Comparison of ENCODE assay signal across 2 cellular contexts in the genomic region with DNA sequence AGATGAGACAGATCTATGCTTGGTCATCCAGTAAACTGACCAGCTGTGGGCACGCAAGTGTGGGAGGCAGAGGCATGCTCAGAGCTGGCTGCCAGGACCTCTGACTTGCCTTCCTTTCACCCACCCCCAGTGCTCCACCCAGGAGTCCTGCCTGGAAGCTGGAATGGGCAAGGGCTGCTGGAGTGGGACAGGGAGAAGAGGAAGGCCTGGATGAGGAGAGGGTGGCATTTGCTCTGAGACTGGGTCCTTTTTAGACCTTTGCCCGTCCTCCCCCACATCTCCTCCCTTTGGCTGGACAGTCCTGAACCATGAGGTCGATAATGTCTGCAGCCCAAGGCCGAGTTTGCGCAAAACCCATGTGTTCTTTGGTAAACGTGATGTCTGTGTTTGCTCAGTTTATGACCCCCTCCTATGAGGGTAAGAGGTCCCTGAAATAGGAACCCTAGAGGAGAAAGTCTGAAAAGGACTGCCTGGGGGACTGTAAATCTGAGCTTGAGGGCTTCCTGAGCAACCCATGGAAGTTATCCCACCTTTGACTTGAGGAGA.
A peak's percentile ranks its signal among the peaks of the same experiment; 100 is the strongest.
TF ChIP-seq lines count a peak whose summit lies in the region.

No MANE protein-coding gene starts in this region.

TF ChIP-seq in A549, 52 proteins besides CTCF, POLR2A, EP300 and RAD21:
- no peak for TF ChIP-seq HDAC2 (IDR thresholded peaks at IDR 0.05)
- no peak for TF ChIP-seq MYC (IDR thresholded peaks at IDR 0.05; ENCODE audit: borderline replicate concordance, low read length)
- no peak for TF ChIP-seq MAZ (IDR thresholded peaks at IDR 0.05; ENCODE audit: borderline replicate concordance, low read depth, low read length)
- no peak for TF ChIP-seq ZFP36 (IDR thresholded peaks at IDR 0.05; ENCODE audit: borderline replicate concordance, partially characterized antibody)
- TF ChIP-seq ZNF302 (CRISPR knock-in tag; IDR thresholded peaks at IDR 0.05): no peak
- TF ChIP-seq ZC3H11A (IDR thresholded peaks at IDR 0.05): no peak
- TF ChIP-seq JUNB (IDR thresholded peaks at IDR 0.05): no peak
- no peak for TF ChIP-seq EHMT2 (IDR thresholded peaks at IDR 0.05; ENCODE audit: low read depth)
- TF ChIP-seq CBX8 (IDR thresholded peaks at IDR 0.05): no peak
- TF ChIP-seq TP53 (CRISPR knock-in tag; IDR thresholded peaks at IDR 0.05): no peak
- no peak for TF ChIP-seq JUN (IDR thresholded peaks at IDR 0.05)
- TF ChIP-seq SREBF2 (IDR thresholded peaks at IDR 0.05): no peak
- TF ChIP-seq, protein P1, sequence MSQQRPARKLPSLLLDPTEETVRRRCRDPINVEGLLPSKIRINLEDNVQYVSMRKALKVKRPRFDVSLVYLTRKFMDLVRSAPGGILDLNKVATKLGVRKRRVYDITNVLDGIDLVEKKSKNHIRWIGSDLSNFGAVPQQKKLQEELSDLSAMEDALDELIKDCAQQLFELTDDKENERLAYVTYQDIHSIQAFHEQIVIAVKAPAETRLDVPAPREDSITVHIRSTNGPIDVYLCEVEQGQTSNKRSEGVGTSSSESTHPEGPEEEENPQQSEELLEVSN (IDR thresholded peaks at IDR 0.05; ENCODE audit: borderline replicate concordance, low read depth): no peak
- TF ChIP-seq NFE2L2 (conservative IDR thresholded peaks at IDR 0.05; ENCODE audit: low read length): no peak
- TF ChIP-seq FOSB (CRISPR knock-in tag; IDR thresholded peaks at IDR 0.05): no peak

TF ChIP-seq in K562, 482 proteins besides CTCF, POLR2A, EP300 and RAD21:
- TF ChIP-seq, protein P2, sequence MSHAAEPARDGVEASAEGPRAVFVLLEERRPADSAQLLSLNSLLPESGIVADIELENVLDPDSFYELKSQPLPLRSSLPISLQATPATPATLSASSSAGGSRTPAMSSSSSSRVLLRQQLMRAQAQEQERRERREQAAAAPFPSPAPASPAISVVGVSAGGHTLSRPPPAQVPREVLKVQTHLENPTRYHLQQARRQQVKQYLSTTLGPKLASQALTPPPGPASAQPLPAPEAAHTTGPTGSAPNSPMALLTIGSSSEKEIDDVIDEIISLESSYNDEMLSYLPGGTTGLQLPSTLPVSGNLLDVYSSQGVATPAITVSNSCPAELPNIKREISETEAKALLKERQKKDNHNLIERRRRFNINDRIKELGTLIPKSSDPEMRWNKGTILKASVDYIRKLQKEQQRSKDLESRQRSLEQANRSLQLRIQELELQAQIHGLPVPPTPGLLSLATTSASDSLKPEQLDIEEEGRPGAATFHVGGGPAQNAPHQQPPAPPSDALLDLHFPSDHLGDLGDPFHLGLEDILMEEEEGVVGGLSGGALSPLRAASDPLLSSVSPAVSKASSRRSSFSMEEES (CRISPR knock-in tag; IDR thresholded peaks at IDR 0.05): no peak
- no peak for TF ChIP-seq ZNF282 (CRISPR knock-in tag; IDR thresholded peaks at IDR 0.05)
- 0 out of 2 replicates have a peak, but pooled peaks have one; percentile 5 for TF ChIP-seq ZKSCAN8 (CRISPR knock-in tag; IDR thresholded peaks at IDR 0.05)
